Comparison of ENCODE assay signal across 20 cellular contexts in genomic region chr9:136698681-136699246, GRCh38.
"Had no signal": no experiment of that assay in that cellular context is flagged by ENCODE, and none has a peak within 500 bp of the region (broad histone marks: within the 10 kb centered on the region; RNA-seq: fewer than 3 reads in every experiment).

No MANE protein-coding gene starts in this region.

- H3K4me3 Mint-ChIP-seq: activated CD4-positive, alpha-beta T cell treated with anti-CD3 and anti-CD28 coated beads, Interleukin-2, amount 10 ng/mL, durations not matched to agents 7 days and 5 days; activated CD8-positive, alpha-beta T cell treated with anti-CD3 and anti-CD28 coated beads, Interleukin-2, amount 10 ng/mL, durations not matched to agents 7 days and 5 days; activated naive CD8-positive, alpha-beta T cell treated with anti-CD3 and anti-CD28 coated beads, Interleukin-2, amount 10 ng/mL, durations not matched to agents 7 days and 5 days; activated T-cell treated with anti-CD3 and anti-CD28 coated beads, Interleukin-2, amount 50 U/mL, for 24 hours; endodermal cell; neural progenitor cell; stimulated activated memory B cell treated with anti-CD40 and anti-IgM and Interleukin-4, amounts not matched to agents 10 μg/mL and 1 μg/mL and 100 μg/mL, for 72 hours had no signal

- H3K9me3 Mint-ChIP-seq: activated CD4-positive, alpha-beta T cell treated with anti-CD3 and anti-CD28 coated beads, Interleukin-2, amount 10 ng/mL, durations not matched to agents 7 days and 5 days; activated naive CD8-positive, alpha-beta T cell treated with anti-CD3 and anti-CD28 coated beads, Interleukin-2, amount 10 ng/mL, durations not matched to agents 7 days and 5 days; activated T-cell treated with anti-CD3 and anti-CD28 coated beads, Interleukin-2, amount 50 U/mL, for 24 hours; activated T-helper 2 cell treated with anti-CD3 and anti-CD28 coated beads, Interferon-gamma antibody, Interleukin-2, Interleukin-4, amounts not matched to agents 10 μg/mL and 5 μg/mL and 100 μg/mL, durations not matched to agents 14 hours and 24 hours and 36 hours; endodermal cell; neural progenitor cell; stimulated activated memory B cell treated with anti-CD40 and anti-IgM and Interleukin-4, amounts not matched to agents 10 μg/mL and 1 μg/mL and 100 μg/mL, for 72 hours had no signal

- DNase-seq: activated CD4-positive, alpha-beta T cell treated with anti-CD3 and anti-CD28 coated beads, Interleukin-2, amount 10 ng/mL, durations not matched to agents 7 days and 5 days; activated CD8-positive, alpha-beta T cell treated with anti-CD3 and anti-CD28 coated beads, Interleukin-2, amount 10 ng/mL, durations not matched to agents 7 days and 5 days; activated naive CD4-positive, alpha-beta T cell treated with Interleukin-2 at 50 U/mL for 16 hours; activated naive CD8-positive, alpha-beta T cell treated with anti-CD3 and anti-CD28 coated beads, Interleukin-2, amount 10 ng/mL, durations not matched to agents 7 days and 5 days; activated T-cell treated with anti-CD3 and anti-CD28 coated beads, Interleukin-2, amount 50 U/mL, for 24 hours; amygdala; caudate nucleus; dorsolateral prefrontal cortex; endodermal cell; foreskin keratinocyte; hippocampal formation; islet precursor cell; left colon; ovary; stimulated activated CD4-positive, alpha-beta T cell treated with anti-CD3 and anti-CD28 coated beads, Interleukin-4, amount 100 ng/mL, for 4 hours; T-helper 9 cell had no signal

- H3K27ac Mint-ChIP-seq: activated CD4-positive, alpha-beta T cell treated with anti-CD3 and anti-CD28 coated beads, Interleukin-2, amount 10 ng/mL, durations not matched to agents 7 days and 5 days; activated CD8-positive, alpha-beta T cell treated with anti-CD3 and anti-CD28 coated beads, Interleukin-2, amount 10 ng/mL, durations not matched to agents 7 days and 5 days; activated naive CD8-positive, alpha-beta T cell treated with anti-CD3 and anti-CD28 coated beads, Interleukin-2, amount 10 ng/mL, durations not matched to agents 7 days and 5 days; activated T-cell treated with anti-CD3 and anti-CD28 coated beads, Interleukin-2, amount 50 U/mL, for 24 hours; activated T-helper 2 cell treated with anti-CD3 and anti-CD28 coated beads, Interferon-gamma antibody, Interleukin-2, Interleukin-4, amounts not matched to agents 10 μg/mL and 5 μg/mL and 100 μg/mL, durations not matched to agents 14 hours and 24 hours and 36 hours; endodermal cell; neural progenitor cell; stimulated activated memory B cell treated with anti-CD40 and anti-IgM and Interleukin-4, amounts not matched to agents 10 μg/mL and 1 μg/mL and 100 μg/mL, for 72 hours had no signal

- H3K27ac ChIP-seq: dorsolateral prefrontal cortex, foreskin keratinocyte, neural progenitor cell, ovary, thyroid gland had no signal

- H3K36me3 Mint-ChIP-seq: activated naive CD8-positive, alpha-beta T cell treated with anti-CD3 and anti-CD28 coated beads, Interleukin-2, amount 10 ng/mL, durations not matched to agents 7 days and 5 days; neural progenitor cell; stimulated activated memory B cell treated with anti-CD40 and anti-IgM and Interleukin-4, amounts not matched to agents 10 μg/mL and 1 μg/mL and 100 μg/mL, for 72 hours had no signal
